In genomic region chr6:112439416-112439815, GRCh38 we compare ENCODE assay signal across 1 cellular context.
TF ChIP-seq lines count a peak whose summit lies in the region.

No MANE protein-coding gene starts in this region.

TF ChIP-seq in SK-N-SH, 30 proteins besides CTCF, POLR2A, EP300 and RAD21 (continued from another document):
- no peak for TF ChIP-seq SIN3A (IDR thresholded peaks at IDR 0.05; ENCODE audit: borderline replicate concordance, low read depth, low read length)
- TF ChIP-seq USF2 (IDR thresholded peaks at IDR 0.05; ENCODE audit: borderline replicate concordance, low read depth, low read length) = no peak
- no peak for TF ChIP-seq SMC3 (IDR thresholded peaks at IDR 0.05; ENCODE audit: low read depth, low read length)
- no peak for TF ChIP-seq NFIC (IDR thresholded peaks at IDR 0.05; ENCODE audit: borderline replicate concordance)
- no peak for TF ChIP-seq TAF1 (IDR thresholded peaks at IDR 0.05; ENCODE audit: borderline replicate concordance, low read depth, low read length)
- TF ChIP-seq, protein P1, sequence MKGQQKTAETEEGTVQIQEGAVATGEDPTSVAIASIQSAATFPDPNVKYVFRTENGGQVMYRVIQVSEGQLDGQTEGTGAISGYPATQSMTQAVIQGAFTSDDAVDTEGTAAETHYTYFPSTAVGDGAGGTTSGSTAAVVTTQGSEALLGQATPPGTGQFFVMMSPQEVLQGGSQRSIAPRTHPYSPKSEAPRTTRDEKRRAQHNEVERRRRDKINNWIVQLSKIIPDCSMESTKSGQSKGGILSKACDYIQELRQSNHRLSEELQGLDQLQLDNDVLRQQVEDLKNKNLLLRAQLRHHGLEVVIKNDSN (IDR thresholded peaks at IDR 0.05; ENCODE audit: borderline replicate concordance, low read depth) = no peak
- no peak for TF ChIP-seq TEAD4 (IDR thresholded peaks at IDR 0.05; ENCODE audit: borderline replicate concordance, insufficient read depth)
- TF ChIP-seq JUND (IDR thresholded peaks at IDR 0.05) = no peak
- TF ChIP-seq ELF1 (IDR thresholded peaks at IDR 0.05) = no peak
